ENCODE assay signal across 14 cellular contexts in genomic region chr10:124675261-124675660, GRCh38.
DNase-seq lines count a peak whose midpoint lies in the region; TF ChIP-seq lines count a peak whose summit lies in the region.
"Had no signal": no experiment of that assay in that cellular context is flagged by ENCODE, and none has a peak within 500 bp of the region (broad histone marks: within the 10 kb centered on the region; RNA-seq: fewer than 3 reads in every experiment).

No MANE protein-coding gene starts in this region.

- no peak overlapping the region for H3K4me3 ChIP-seq in CD8-positive, alpha-beta memory T cell (ENCODE audit: low read length)
- no peak overlapping the region for H3K4me3 ChIP-seq in spleen
- H3K4me3 ChIP-seq: mucosa of descending colon, PC-9 had no signal

- POLR2A ChIA-PET in CD8-positive, alpha-beta memory T cell (lab: Charles Lee): interaction anchor here (0.9 kb wide), 1 partner anchor 13 kb away, joined by 3 read pairs; no protein-coding TSS in a partner anchor

- TF ChIP-seq CTCF in spleen (IDR thresholded peaks at IDR 0.05 in 8 of 11, conservative IDR thresholded peaks at IDR 0.05 in 3 of 11): no peak

- H3K36me3 ChIP-seq in CD8-positive, alpha-beta memory T cell (ENCODE audit: insufficient read depth, low read length): no peaks in the 10 kb centered on the region
- peaks cover 0 to 97% (median 7%) of the 10 kb centered on the region in 6 donors for H3K36me3 ChIP-seq in spleen

- peaks cover 0 to 2% of the 10 kb centered on the region in 2 donors for H3K27me3 Mint-ChIP-seq in CD8-positive, alpha-beta memory T cell
- H3K27me3 Mint-ChIP-seq in activated T-helper 1 cell treated with anti-CD3 and anti-CD28 coated beads, Interleukin-12 subunit alpha, Interleukin-12 subunit beta, Interleukin-2, Interleukin-4 antibody, amounts not matched to agents 30 ng/mL and 10 ng/mL and 1 ng/mL, durations not matched to agents 14 hours and 24 hours and 36 hours (ENCODE audit: insufficient read depth): peaks cover 2% of the 10 kb centered on the region

- H3K4me1 Mint-ChIP-seq in CD8-positive, alpha-beta memory T cell: peaks cover 94 to 100% (median 98%) of the 10 kb centered on the region in 3 donors
- peaks cover 69% of the 10 kb centered on the region for H3K4me1 Mint-ChIP-seq in activated T-helper 1 cell treated with anti-CD3 and anti-CD28 coated beads, Interleukin-12 subunit alpha, Interleukin-12 subunit beta, Interleukin-2, Interleukin-4 antibody, amounts not matched to agents 30 ng/mL and 10 ng/mL and 1 ng/mL, durations not matched to agents 14 hours and 24 hours and 36 hours (ENCODE audit: low read depth)

- intact Hi-C loops in activated T-helper 1 cell treated with anti-CD3 and anti-CD28 coated beads, Interleukin-12 subunit alpha, Interleukin-12 subunit beta, Interleukin-2, Interleukin-4 antibody, amounts not matched to agents 30 ng/mL and 10 ng/mL and 1 ng/mL, durations not matched to agents 14 hours and 24 hours and 36 hours (cut with micrococcal nuclease): no loop called here
- intact Hi-C loops in spleen (cut with DNase I; ENCODE audit: low total_unique reads): no loop called here

- CTCF ChIA-PET in CD8-positive, alpha-beta memory T cell (lab: Charles Lee): interaction anchor here (1.0 to 7.8 kb wide), 6 partner anchors 27 to 67 kb away, joined by 3 to 65 read pairs (median 10); no protein-coding TSS in a partner anchor

- no peak for TF ChIP-seq POLR2A in spleen (IDR thresholded peaks at IDR 0.05)

- no peaks in the 10 kb centered on the region for H3K27me3 ChIP-seq in CD8-positive, alpha-beta memory T cell (ENCODE audit: insufficient read depth, low read length, poor library complexity, severe bottlenecking)
- H3K27me3 ChIP-seq in layer of hippocampus (ENCODE audit: control insufficient read depth, insufficient read depth, low read length) (no peaks in the 10 kb centered on the region), spleen (replicated peaks in 1 of 7) (no peaks in the 10 kb centered on the region)

- H3K27ac ChIP-seq in CD8-positive, alpha-beta memory T cell (ENCODE audit: low read depth, low read length): no peak overlapping the region
- peak overlapping the region; percentile 93 for H3K27ac ChIP-seq in layer of hippocampus (ENCODE audit: low read depth, low read length)
- H3K27ac ChIP-seq in spleen: peak overlapping the region in 6 of 8 donors; percentile 8 to 89 (median 46)
- H3K27ac ChIP-seq: PC-9 had no signal

- H3K9me3 ChIP-seq in CD8-positive, alpha-beta memory T cell (ENCODE audit: low read length): no peaks in the 10 kb centered on the region
- H3K9me3 ChIP-seq in spleen: no peaks in the 10 kb centered on the region
- H3K9me3 ChIP-seq: mucosa of descending colon had no signal

- peaks cover 2 to 61% (median 5%) of the 10 kb centered on the region in 3 donors for H3K36me3 Mint-ChIP-seq in CD8-positive, alpha-beta memory T cell
- peaks cover 45% of the 10 kb centered on the region for H3K36me3 Mint-ChIP-seq in activated T-helper 1 cell treated with anti-CD3 and anti-CD28 coated beads, Interleukin-12 subunit alpha, Interleukin-12 subunit beta, Interleukin-2, Interleukin-4 antibody, amounts not matched to agents 30 ng/mL and 10 ng/mL and 1 ng/mL, durations not matched to agents 14 hours and 24 hours and 36 hours (ENCODE audit: low read depth)

- H3K9me3 Mint-ChIP-seq in CD8-positive, alpha-beta memory T cell: no peaks in the 10 kb centered on the region
- no peaks in the 10 kb centered on the region for H3K9me3 Mint-ChIP-seq in activated T-helper 1 cell treated with anti-CD3 and anti-CD28 coated beads, Interleukin-12 subunit alpha, Interleukin-12 subunit beta, Interleukin-2, Interleukin-4 antibody, amounts not matched to agents 30 ng/mL and 10 ng/mL and 1 ng/mL, durations not matched to agents 14 hours and 24 hours and 36 hours
- H3K9me3 Mint-ChIP-seq: activated T-cell treated with anti-CD3 and anti-CD28 coated beads, Interleukin-2, amount 50 U/mL, for 72 hours had no signal

- peak overlapping the region in 5 of 7 donors; percentile 35 to 88 (median 61) for H3K4me3 Mint-ChIP-seq in CD8-positive, alpha-beta memory T cell
- no peak overlapping the region for H3K4me3 Mint-ChIP-seq in activated T-helper 1 cell treated with anti-CD3 and anti-CD28 coated beads, Interleukin-12 subunit alpha, Interleukin-12 subunit beta, Interleukin-2, Interleukin-4 antibody, amounts not matched to agents 30 ng/mL and 10 ng/mL and 1 ng/mL, durations not matched to agents 14 hours and 24 hours and 36 hours
- H3K4me3 Mint-ChIP-seq: activated T-cell treated with anti-CD3 and anti-CD28 coated beads, Interleukin-2, amount 50 U/mL, for 72 hours had no signal

- H3K27ac Mint-ChIP-seq in CD8-positive, alpha-beta memory T cell: peak overlapping the region in 7 of 8 donors; percentile 66 to 92 (median 75)
- H3K27ac Mint-ChIP-seq in activated T-helper 1 cell treated with anti-CD3 and anti-CD28 coated beads, Interleukin-12 subunit alpha, Interleukin-12 subunit beta, Interleukin-2, Interleukin-4 antibody, amounts not matched to agents 30 ng/mL and 10 ng/mL and 1 ng/mL, durations not matched to agents 14 hours and 24 hours and 36 hours: peak overlapping the region; percentile 57
- H3K27ac Mint-ChIP-seq: activated T-cell treated with anti-CD3 and anti-CD28 coated beads, Interleukin-2, amount 50 U/mL, for 72 hours had no signal

- WGBS in spleen, 5 donors: 91 to 98% (median 95%) methylated on average over 6 of the region's 6 CpGs

- DNase-seq in CD8-positive, alpha-beta memory T cell: no peak
- DNase-seq in activated T-helper 1 cell treated with anti-CD3 and anti-CD28 coated beads, Interleukin-12 subunit alpha, Interleukin-12 subunit beta, Interleukin-2, Interleukin-4 antibody, amounts not matched to agents 30 ng/mL and 10 ng/mL and 1 ng/mL, durations not matched to agents 14 hours and 24 hours and 36 hours (ENCODE audit: low spot score): no peak
- DNase-seq in spleen (peak; percentile 60), LoVo (ENCODE audit: low spot score) (no peak), NAMALWA (ENCODE audit: low spot score) (no peak), NCI-H2196 treated with DMSO at 0.1 percent for 48 hours (lab: John Stamatoyannopoulos, UW; ENCODE audit: unreplicated experiment) (no peak)
- DNase-seq: activated T-cell treated with anti-CD3 and anti-CD28 coated beads, Interleukin-2, amount 50 U/mL, for 72 hours; effector CD4-positive, alpha-beta T cell; IMR-90; NCI-H510A; PC-9; stimulated activated CD4-positive, alpha-beta T cell treated with anti-CD3 and anti-CD28 coated beads, Interleukin-4, amount 100 ng/mL, for 1 hour had no signal

- peaks cover 100% of the 10 kb centered on the region for H3K4me1 ChIP-seq in CD8-positive, alpha-beta memory T cell (ENCODE audit: insufficient read depth, low read length)
- peaks cover 67 to 100% (median 99%) of the 10 kb centered on the region in 6 donors for H3K4me1 ChIP-seq in spleen
